In genomic region chr11:33525789-33526188, GRCh38 we compare ENCODE assay signal across 23 cellular contexts.
DNase-seq lines count a peak whose midpoint lies in the region; ATAC-seq, FAIRE-seq and TF ChIP-seq lines count a peak whose summit lies in the region.
"Had no signal": no experiment of that assay in that cellular context is flagged by ENCODE, and none has a peak within 500 bp of the region (broad histone marks: within the 10 kb centered on the region; RNA-seq: fewer than 3 reads in every experiment).

No MANE protein-coding gene starts in this region.

- SMC1A ChIA-PET in GM12878 (lab: Charles Lee; ENCODE audit: uncharacterized antibody, unreplicated experiment) = interaction anchor here (0.9 to 1.6 kb wide), 7 partner anchors 14 to 217 kb away, joined by 3 to 6 read pairs (median 3); no protein-coding TSS in a partner anchor

- H3K9me3 ChIP-seq in GM12878 (replicated peaks; ENCODE audit: control insufficient read depth, insufficient read depth, low read length) = no peaks in the 10 kb centered on the region; the same call in 2 of the 3 replicates
- no peaks in the 10 kb centered on the region for H3K9me3 ChIP-seq in mesenchymal stem cell (ENCODE audit: control insufficient read depth, low read length)
- no peaks in the 10 kb centered on the region for H3K9me3 ChIP-seq in kidney (ENCODE audit: control insufficient read depth in 1 of 2, low read length in 2 of 2)
- H3K9me3 ChIP-seq: SJSA1 had no signal

- no peak overlapping the region for H3K4me2 ChIP-seq in GM12878 (ENCODE audit: control insufficient read depth, insufficient read depth)
- no peak overlapping the region for H3K4me2 ChIP-seq in mesenchymal stem cell (ENCODE audit: low read length, poor library complexity, severe bottlenecking)
- H3K4me2 ChIP-seq: BLaER1, PC-9 had no signal

- in situ Hi-C loops in GM12878 (cut with MboI) = no loop called here

- TF ChIP-seq EP300 in GM12878 (IDR thresholded peaks at IDR 0.05; ENCODE audit: borderline replicate concordance in 1 of 2, control insufficient read depth in 1 of 2, low read depth in 2 of 2, low read length in 2 of 2) = no peak

- WGBS in GM12878 (ENCODE audit: insufficient coverage, insufficient replicate concordance, low lambda C conversion rate, missing lambda C conversion rate) = 29% methylated on average over 4 of the region's 4 CpGs
- WGBS in mesenchymal stem cell = 79% methylated on average over 4 of the region's 4 CpGs

- H2AFZ ChIP-seq in GM12878 (ENCODE audit: control insufficient read depth, low read depth, low read length) (no peak overlapping the region), mesenchymal stem cell (ENCODE audit: low read depth, low read length) (no peak overlapping the region)
- H2AFZ ChIP-seq: PC-9 had no signal

- H3K4me3 ChIP-seq in GM12865 (ENCODE audit: low read depth, low read length) = no peak overlapping the region
- H3K4me3 ChIP-seq in H7 (ENCODE audit: insufficient read depth, low read depth, low read length) = no peak overlapping the region
- H3K4me3 ChIP-seq in GM12878 = no peak overlapping the region
- no peak overlapping the region for H3K4me3 ChIP-seq in mesenchymal stem cell (ENCODE audit: insufficient read depth in 1 of 2, low read depth in 1 of 2, low read length in 2 of 2)
- no peak overlapping the region for H3K4me3 ChIP-seq in kidney (ENCODE audit: low read length in 2 of 2)
- H3K4me3 ChIP-seq: BLaER1, PC-9, SJSA1 had no signal

- H3K36me3 ChIP-seq in H7 (replicated peaks; ENCODE audit: control insufficient read depth, insufficient read depth, low read length) = no peaks in the 10 kb centered on the region
- H3K36me3 ChIP-seq in GM12878 (ENCODE audit: control insufficient read depth in 2 of 2, insufficient read depth in 2 of 2, low read length in 1 of 2) = no peaks in the 10 kb centered on the region
- peaks cover 0 to 5% of the 10 kb centered on the region in 2 experiments for H3K36me3 ChIP-seq in mesenchymal stem cell (ENCODE audit: control insufficient read depth in 1 of 2, insufficient read depth in 2 of 2, low read depth in 1 of 2, low read length in 2 of 2)
- no peaks in the 10 kb centered on the region for H3K36me3 ChIP-seq in kidney (ENCODE audit: control insufficient read depth in 1 of 2, insufficient read depth in 2 of 2, low read length in 2 of 2)
- H3K36me3 ChIP-seq: BLaER1, SJSA1 had no signal

- no peak overlapping the region for H2BK12ac ChIP-seq in mesenchymal stem cell (ENCODE audit: low read length in 2 of 2)

- no peak overlapping the region for H2AK5ac ChIP-seq in mesenchymal stem cell (ENCODE audit: low read length, severe bottlenecking)

- no peaks in the 10 kb centered on the region for H3K27me3 ChIP-seq in H7 (ENCODE audit: control insufficient read depth, insufficient read depth, low read length)
- no peaks in the 10 kb centered on the region for H3K27me3 ChIP-seq in GM12878 (replicated peaks in 1 of 2; ENCODE audit: control insufficient read depth in 2 of 2, insufficient read depth in 2 of 2, low read length in 1 of 2)
- H3K27me3 ChIP-seq in mesenchymal stem cell (ENCODE audit: control insufficient read depth in 1 of 2, insufficient read depth in 1 of 2, low read length in 2 of 2) = no peaks in the 10 kb centered on the region
- H3K27me3 ChIP-seq: BLaER1, SJSA1 had no signal

- H2BK120ac ChIP-seq in mesenchymal stem cell (ENCODE audit: low read depth, low read length) = no peak overlapping the region

- RAD21 ChIA-PET in GM12878 (lab: Charles Lee; ENCODE audit: unreplicated experiment) = interaction anchor here (1.0 to 1.2 kb wide), 3 partner anchors 29 to 160 kb away, joined by 3 read pairs; no protein-coding TSS in a partner anchor

- peak overlapping the region in 1 of 2 experiments; percentile 55 for H3K14ac ChIP-seq in mesenchymal stem cell (ENCODE audit: low read length in 2 of 2)

- H3K23ac ChIP-seq in mesenchymal stem cell (ENCODE audit: low read length in 2 of 2) = no peak overlapping the region

- H3K79me1 ChIP-seq in mesenchymal stem cell (replicated peaks; ENCODE audit: low read length, poor library complexity, severe bottlenecking) = peaks cover 2% of the 10 kb centered on the region

- no peak overlapping the region for H3K18ac ChIP-seq in mesenchymal stem cell (ENCODE audit: low read depth in 1 of 2, low read length in 2 of 2)

- H3K27ac ChIP-seq in GM12878 (ENCODE audit: control insufficient read depth, insufficient read depth) = no peak overlapping the region
- no peak overlapping the region for H3K27ac ChIP-seq in mesenchymal stem cell (ENCODE audit: low read length, poor library complexity, severe bottlenecking)
- H3K27ac ChIP-seq in kidney (ENCODE audit: low read depth in 2 of 2, low read length in 2 of 2) = no peak overlapping the region
- H3K27ac ChIP-seq: BLaER1, PC-9, SJSA1 had no signal

- POLR2A ChIA-PET in GM12878 (lab: Charles Lee) = no interaction called here

- no peaks in the 10 kb centered on the region for H3K79me2 ChIP-seq in GM12878 (ENCODE audit: control insufficient read depth, insufficient read depth, low read length)

- ATAC-seq in GM12878 = no peak; the same call in 2 of the 3 replicates

- TF ChIP-seq CTCF in GM12865 (IDR thresholded peaks at IDR 0.05; ENCODE audit: insufficient read depth, low read depth, low read length, missing control alignments) (no peak), GM12878 (IDR thresholded peaks at IDR 0.05 in 2 of 3, conservative IDR thresholded peaks at IDR 0.05 in 1 of 3; ENCODE audit: control insufficient read depth in 2 of 3, extremely low read depth in 1 of 3, insufficient read depth in 1 of 3, low read depth in 3 of 3, low read length in 3 of 3) (no peak), kidney (IDR thresholded peaks at IDR 0.05; ENCODE audit: borderline replicate concordance, extremely low read depth, insufficient read depth) (no peak)

- no peak overlapping the region for H2BK15ac ChIP-seq in mesenchymal stem cell (ENCODE audit: low read depth, poor library complexity, severe bottlenecking)

- no peak overlapping the region for H2BK5ac ChIP-seq in mesenchymal stem cell (ENCODE audit: low read depth, low read length, poor library complexity, severe bottlenecking)

- no peaks in the 10 kb centered on the region for H4K20me1 ChIP-seq in GM12878 (ENCODE audit: control insufficient read depth, insufficient read depth)
- H4K20me1 ChIP-seq: BLaER1 had no signal

- no peak overlapping the region for H3K9ac ChIP-seq in GM12878 (ENCODE audit: control insufficient read depth, insufficient read depth, low read length)
- H3K9ac ChIP-seq in mesenchymal stem cell (ENCODE audit: low read length) = no peak overlapping the region
- H3K9ac ChIP-seq in kidney (ENCODE audit: low read length in 2 of 2) = no peak overlapping the region
- H3K9ac ChIP-seq: BLaER1 had no signal

- TF ChIP-seq POLR2A in GM12878 (IDR thresholded peaks at IDR 0.05; ENCODE audit: low read depth, low read length) = no peak

- peak overlapping the region; percentile 7 for H4K91ac ChIP-seq in mesenchymal stem cell (ENCODE audit: low read length)

- H4K8ac ChIP-seq in mesenchymal stem cell (ENCODE audit: low read length) = no peak overlapping the region

- BruUV-seq in GM12878 (replicated peaks; lab: Mats Ljungman, UMichigan) = no TSS peak

- no peak for FAIRE-seq in GM12878 (lab: Jason Lieb, UNC)
- no peak for FAIRE-seq in kidney (lab: Jason Lieb, UNC)
- FAIRE-seq: A204.1, D721Med had no signal

- DNase-seq in GM12865 (ENCODE audit: low read depth) = peak; percentile 39
- peak; percentile 22 for DNase-seq in H7
- no peak for DNase-seq in GM12878 (ENCODE audit: low read depth, low spot score)
- no peak for DNase-seq in mesenchymal stem cell
- no peak for DNase-seq in COLO668 (lab: John Stamatoyannopoulos, UW; ENCODE audit: unreplicated experiment)
- DNase-seq in kidney = no peak
- no peak for DNase-seq in NCI-H2196 treated with DMSO at 0.1 percent for 48 hours (lab: John Stamatoyannopoulos, UW; ENCODE audit: unreplicated experiment)
- DNase-seq: CD4-positive, CD25-positive, alpha-beta regulatory T cell; HCEC 1CT; Kasumi-1; NCI-H1105; NCI-H1436 treated with DMSO at 0.1 percent for 48 hours; NCI-H1930; NCI-H446 treated with DMSO at 0.1 percent for 48 hours; NCI-H526; NCI-H82; NK-92 treated with Interleukin-12 subunit alpha and Interleukin-12 subunit beta, amount 100 ng/mL, for 24 hours; PC-9; Right ventricle myocardium superior had no signal

- H3K4me1 ChIP-seq in GM12878 (ENCODE audit: control insufficient read depth, insufficient read depth, low read length) = no peaks in the 10 kb centered on the region
- H3K4me1 ChIP-seq in mesenchymal stem cell (ENCODE audit: control insufficient read depth, insufficient read depth, low read depth, low read length) = no peaks in the 10 kb centered on the region
- no peaks in the 10 kb centered on the region for H3K4me1 ChIP-seq in kidney (ENCODE audit: control insufficient read depth in 1 of 2, insufficient read depth in 1 of 2, low read depth in 1 of 2, low read length in 2 of 2)
- H3K4me1 ChIP-seq: BLaER1, SJSA1 had no signal

- intact Hi-C loops in GM12878 (cut with micrococcal nuclease; ENCODE audit: unreplicated experiment) (loop anchor here (5.0 kb wide), 1 partner anchor 143 kb away; no protein-coding TSS in a partner anchor), kidney (cut with DNase I) (no loop called here)

- peak; percentile 45; the same call in 1 of the 2 replicates for TF ChIP-seq RAD21 in GM12878 (IDR thresholded peaks at IDR 0.05; ENCODE audit: insufficient read depth, low read depth, low read length)

- CTCF ChIA-PET in GM12878 (lab: Yijun Ruan, JAX) = interaction anchor here (1.4 kb wide), 2 partner anchors 24 to 164 kb away, joined by 4 read pairs; no protein-coding TSS in a partner anchor

- no peak overlapping the region for H3K4ac ChIP-seq in mesenchymal stem cell (ENCODE audit: low read depth in 1 of 2, low read length in 2 of 2)

TF ChIP-seq in GM12878, 131 proteins besides CTCF, POLR2A, EP300 and RAD21 (continues in another document):
- TF ChIP-seq BCL3 (IDR thresholded peaks at IDR 0.05; ENCODE audit: borderline replicate concordance, insufficient read depth, low read depth, low read length, poor library complexity, severe bottlenecking) (peak; percentile 53), MEF2B (IDR thresholded peaks at IDR 0.05; ENCODE audit: partially characterized antibody, poor library complexity, severe bottlenecking) (peak; percentile 72)

Comparison
In these comparisons a context has a peak if more than half of its experiments do, and no peak if none do; other contexts are left out.
1. DNase-seq: peak in GM12865 (single experiment) and H7 (single experiment); none in GM12878 (single experiment), mesenchymal stem cell (single experiment), COLO668 (single experiment), kidney (single experiment) and NCI-H2196 treated with DMSO at 0.1 percent for 48 hours (single experiment).